21 cellular contexts compared by ENCODE assay signal in the genomic region with DNA sequence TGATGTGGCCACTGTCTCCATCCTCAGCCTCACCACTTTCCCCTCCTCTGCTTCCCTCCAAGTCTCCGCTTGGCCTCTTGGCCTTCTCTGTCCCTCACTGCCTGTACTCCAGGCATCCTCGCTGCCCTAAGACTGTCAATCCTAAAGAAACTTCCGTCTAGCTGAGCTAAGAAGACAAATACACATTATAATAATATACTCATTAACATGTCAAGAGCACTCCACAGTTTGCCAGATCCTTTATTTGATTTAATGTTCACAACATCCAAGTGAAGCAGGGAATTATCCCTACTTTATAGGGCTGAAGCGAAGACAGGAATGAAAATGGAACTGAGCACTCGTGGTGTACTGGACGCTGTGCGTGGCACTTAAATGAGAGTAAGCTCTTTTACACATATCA.
"Had no signal": no experiment of that assay in that cellular context is flagged by ENCODE, and none has a peak within 500 bp of the region (broad histone marks: within the 10 kb centered on the region; RNA-seq: fewer than 3 reads in every experiment).

No MANE protein-coding gene starts in this region.

- H3K9me3 Mint-ChIP-seq: endodermal cell; naive thymus-derived CD4-positive, alpha-beta T cell had no signal

- H3K36me3 Mint-ChIP-seq: naive thymus-derived CD4-positive, alpha-beta T cell had no signal

- DNase-seq: caudate nucleus; cerebellar nuclear complex; dorsolateral prefrontal cortex; effector CD8-positive, alpha-beta T cell; endodermal cell; foreskin fibroblast; glutamatergic neuron; kidney; mesenchymal stem cell; midbrain; naive thymus-derived CD4-positive, alpha-beta T cell; stimulated activated CD4-positive, alpha-beta T cell treated with anti-CD3 and anti-CD28 coated beads, Interleukin-12 subunit alpha, Interleukin-12 subunit beta, amount 100 ng/mL, for 4 hours; stimulated activated CD4-positive, alpha-beta T cell treated with anti-CD3 and anti-CD28 coated beads, Interleukin-1b, Interleukin-23, amount 100 ng/mL, for 48 hours; stimulated activated CD4-positive, alpha-beta T cell treated with anti-CD3 and anti-CD28 coated beads, Interleukin-4, amount 100 ng/mL, for 1 hour; stimulated activated CD8-positive, alpha-beta memory T cell treated with anti-CD3 and anti-CD28 coated beads, Interleukin-4, amount 100 ng/mL, for 48 hours; stimulated activated naive CD4-positive, alpha-beta T cell; stomach; thyroid gland; trophoblast cell had no signal

- H3K4me3 Mint-ChIP-seq: endodermal cell; naive thymus-derived CD4-positive, alpha-beta T cell; nephron had no signal

- H3K4me1 Mint-ChIP-seq: naive thymus-derived CD4-positive, alpha-beta T cell had no signal

- H3K27ac Mint-ChIP-seq: endodermal cell; naive thymus-derived CD4-positive, alpha-beta T cell; nephron; progenitor cell of endocrine pancreas had no signal
